15 cellular contexts compared by ENCODE assay signal in the genomic region with DNA sequence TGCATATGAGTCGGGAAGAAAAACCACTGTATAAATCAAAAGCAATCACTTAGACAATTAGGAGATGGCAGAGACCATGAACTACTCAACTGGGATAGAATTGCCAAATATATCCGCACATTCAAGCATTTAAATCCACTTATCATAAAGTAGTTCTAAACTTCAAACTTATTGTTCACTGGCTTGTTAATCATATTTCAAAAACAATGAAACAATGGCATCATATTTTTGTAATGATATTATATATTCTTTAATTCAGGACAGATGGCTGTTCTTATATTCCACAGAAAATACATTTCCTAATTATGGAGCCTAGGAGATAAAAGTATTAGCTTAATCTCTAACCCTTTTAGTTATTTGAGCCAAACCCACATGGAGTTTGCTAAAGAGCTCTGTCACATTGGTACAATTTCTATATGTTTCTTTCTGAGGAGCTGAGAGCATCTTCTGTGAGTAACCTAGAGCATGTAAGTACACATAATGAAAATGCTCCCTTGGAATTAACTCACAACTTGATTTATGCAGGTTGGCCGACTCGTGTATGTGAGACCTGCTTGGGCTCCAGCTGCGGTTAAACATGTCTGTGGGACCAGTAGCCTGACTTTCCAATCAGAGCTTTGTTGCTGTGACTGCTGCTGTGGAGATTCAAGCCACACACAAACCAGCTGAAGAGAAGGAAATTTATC.
"Had no signal": no experiment of that assay in that cellular context is flagged by ENCODE, and none has a peak within 500 bp of the region (broad histone marks: within the 10 kb centered on the region; RNA-seq: fewer than 3 reads in every experiment).

No MANE protein-coding gene starts in this region.

- H3K9me3 ChIP-seq: prostate gland, right lobe of liver, tibial nerve, vagina had no signal

- ATAC-seq: left cardiac atrium; naive thymus-derived CD4-positive, alpha-beta T cell; right lobe of liver; stimulated activated memory B cell treated with anti-CD40 and anti-IgM and Interleukin-4, amounts not matched to agents 10 μg/mL and 1 μg/mL and 100 μg/mL, for 72 hours had no signal

- H3K27ac ChIP-seq: prostate gland, right lobe of liver, tibial nerve, vagina had no signal

- DNase-seq: activated CD4-positive, alpha-beta T cell treated with anti-CD3 and anti-CD28 coated beads, Interleukin-2, amount 10 ng/mL, durations not matched to agents 7 days and 5 days; activated CD4-positive, CD25-positive, alpha-beta regulatory T cell; activated CD8-positive, alpha-beta memory T cell treated with anti-CD3 and anti-CD28 coated beads for 24 hours; activated T-cell treated with anti-CD3 and anti-CD28 coated beads for 4 hours; endodermal cell; erythroblast; left cardiac atrium; naive thymus-derived CD4-positive, alpha-beta T cell; nucleus accumbens; right lobe of liver had no signal

- H3K4me1 ChIP-seq: prostate gland, right lobe of liver, tibial nerve, vagina had no signal

- H3K27me3 ChIP-seq: right lobe of liver, tibial nerve, vagina had no signal

- H3K4me3 ChIP-seq: lung, prostate gland, right lobe of liver, tibial nerve, vagina had no signal

- H3K36me3 ChIP-seq: prostate gland, right lobe of liver, tibial nerve, vagina had no signal
